Comparison of ENCODE assay signal across 18 cellular contexts in genomic region chr5:16679863-16680262, GRCh38.
DNase-seq lines count a peak whose midpoint lies in the region; ATAC-seq and TF ChIP-seq lines count a peak whose summit lies in the region.
"Had no signal": no experiment of that assay in that cellular context is flagged by ENCODE, and none has a peak within 500 bp of the region (broad histone marks: within the 10 kb centered on the region; RNA-seq: fewer than 3 reads in every experiment).

No MANE protein-coding gene starts in this region.

- H3K36me3 Mint-ChIP-seq in glutamatergic neuron (ENCODE audit: unreplicated experiment): no peaks in the 10 kb centered on the region
- H3K36me3 Mint-ChIP-seq: activated naive CD8-positive, alpha-beta T cell had no signal

- H3K4me3 ChIP-seq in prostate gland: no peak overlapping the region
- H3K4me3 ChIP-seq: left lung, smooth muscle cell, tibial artery had no signal

- 84% methylated on average over 14 of the region's 14 CpGs for WGBS in prostate gland

- H3K27me3 Mint-ChIP-seq in glutamatergic neuron (ENCODE audit: unreplicated experiment): no peaks in the 10 kb centered on the region

- H3K36me3 ChIP-seq in prostate gland: no peaks in the 10 kb centered on the region

- intact Hi-C loops in prostate gland (cut with DNase I): no loop called here

- no peaks in the 10 kb centered on the region for H3K9me3 Mint-ChIP-seq in glutamatergic neuron (ENCODE audit: unreplicated experiment)

- TF ChIP-seq POLR2A in prostate gland (IDR thresholded peaks at IDR 0.05): no peak

- H3K27ac Mint-ChIP-seq in glutamatergic neuron (ENCODE audit: unreplicated experiment): no peak overlapping the region
- H3K27ac Mint-ChIP-seq: activated naive CD8-positive, alpha-beta T cell had no signal

- H3K4me1 ChIP-seq in prostate gland (replicated peaks): no peaks in the 10 kb centered on the region
- H3K4me1 ChIP-seq: left lung, tibial artery had no signal

- H3K27me3 ChIP-seq in prostate gland (replicated peaks; ENCODE audit: insufficient read depth): no peaks in the 10 kb centered on the region
- H3K27me3 ChIP-seq: left lung, tibial artery had no signal

- H3K27ac ChIP-seq in prostate gland: no peak overlapping the region
- H3K27ac ChIP-seq: C4-2B, left lung, parathyroid adenoma, tibial artery had no signal

- H3K4me1 Mint-ChIP-seq in glutamatergic neuron (ENCODE audit: low read depth, unreplicated experiment): no peaks in the 10 kb centered on the region

- no peak for DNase-seq in AG09319 (ENCODE audit: extremely low read depth, low read depth)
- peak; percentile 54 for DNase-seq in glutamatergic neuron
- no peak for DNase-seq in prostate gland (ENCODE audit: low spot score)
- DNase-seq in NCI-H524 treated with DMSO at 0.1 percent for 48 hours (lab: John Stamatoyannopoulos, UW): no peak
- DNase-seq in KG1 (lab: John Stamatoyannopoulos, UW): no peak
- DNase-seq: activated T-cell treated with anti-CD3 and anti-CD28 coated beads, Interleukin-2, amount 50 U/mL, for 48 hours; DND-41; effector CD8-positive, alpha-beta T cell; left lung; NCI-H1105; tibial artery had no signal

- H3K4me3 Mint-ChIP-seq in glutamatergic neuron (ENCODE audit: unreplicated experiment): no peak overlapping the region
- H3K4me3 Mint-ChIP-seq: activated naive CD8-positive, alpha-beta T cell had no signal

- ATAC-seq in SK-N-SH treated with all-trans-retinoic acid at 6 μM for 48 hours (0 out of 3 replicates have a peak, but pooled peaks have one; percentile 28), GM18520 (IDR thresholded peaks at IDR 0.05; ENCODE audit: unreplicated experiment) (no peak)
- ATAC-seq: left lung had no signal

- no peaks in the 10 kb centered on the region for H3K9me3 ChIP-seq in prostate gland
- H3K9me3 ChIP-seq: left lung, tibial artery had no signal

- 0 out of 2 replicates have a peak, but pooled peaks have one; percentile 0 for TF ChIP-seq CTCF in AG09319 (IDR thresholded peaks at IDR 0.05; ENCODE audit: low read depth, low read length)
- peak; percentile 20; the same call in 1 of the 2 replicates for TF ChIP-seq CTCF in GM12874 (IDR thresholded peaks at IDR 0.05; ENCODE audit: insufficient read depth, low read depth, low read length)
- TF ChIP-seq CTCF in glutamatergic neuron (IDR thresholded peaks at IDR 0.05; ENCODE audit: partially characterized antibody, unreplicated experiment): no peak
- TF ChIP-seq CTCF in prostate gland (IDR thresholded peaks at IDR 0.05): no peak

TF ChIP-seq in SK-N-SH treated with all-trans-retinoic acid at 6 μM for 48 hours, 23 proteins besides CTCF, POLR2A, EP300 and RAD21:
- no peak for TF ChIP-seq ZFP3 (CRISPR knock-in tag; IDR thresholded peaks at IDR 0.05)
- TF ChIP-seq PPARA (CRISPR knock-in tag; IDR thresholded peaks at IDR 0.05; ENCODE audit: borderline replicate concordance): no peak
- TF ChIP-seq ZNF565 (CRISPR knock-in tag; conservative IDR thresholded peaks at IDR 0.05; ENCODE audit: low read depth): no peak
- no peak for TF ChIP-seq CSRNP3 (CRISPR knock-in tag; IDR thresholded peaks at IDR 0.05)
- TF ChIP-seq PATZ1 (CRISPR knock-in tag; IDR thresholded peaks at IDR 0.05; ENCODE audit: borderline replicate concordance): no peak
- TF ChIP-seq BACH2 (CRISPR knock-in tag; IDR thresholded peaks at IDR 0.05; ENCODE audit: borderline replicate concordance): no peak
- no peak for TF ChIP-seq ISL1 (CRISPR knock-in tag; IDR thresholded peaks at IDR 0.05)
- TF ChIP-seq CSDC2 (CRISPR knock-in tag; IDR thresholded peaks at IDR 0.05): no peak
- TF ChIP-seq ESRRG (CRISPR knock-in tag; IDR thresholded peaks at IDR 0.05): no peak
- no peak for TF ChIP-seq ZC3H10 (CRISPR knock-in tag; IDR thresholded peaks at IDR 0.05)
- TF ChIP-seq SNAI2 (CRISPR knock-in tag; IDR thresholded peaks at IDR 0.05): no peak
- TF ChIP-seq RARB (CRISPR knock-in tag; IDR thresholded peaks at IDR 0.05): no peak
- TF ChIP-seq TCF4 (CRISPR knock-in tag; IDR thresholded peaks at IDR 0.05; ENCODE audit: borderline replicate concordance): no peak
- TF ChIP-seq OSR1 (CRISPR knock-in tag; IDR thresholded peaks at IDR 0.05): no peak
- no peak for TF ChIP-seq TSHZ2 (CRISPR knock-in tag; IDR thresholded peaks at IDR 0.05)

Comparison
In these comparisons a context has a peak if more than half of its experiments do, and no peak if none do; other contexts are left out.
1. CTCF ChIP-seq: peak in AG09319 (single experiment) and GM12874 (single experiment); none in glutamatergic neuron (single experiment) and prostate gland (0 of 4).